Comparison of ENCODE assay signal across 8 cellular contexts in genomic region chr6:139369568-139370046, GRCh38. TPM values are rescaled to one million over a fixed set of nuclear protein-coding genes. Genes with fewer than 3 reads are reported as not detected.
DNase-seq lines count a peak whose midpoint lies in the region; ATAC-seq and TF ChIP-seq lines count a peak whose summit lies in the region.

No MANE protein-coding gene starts in this region.

- no peak overlapping the region for H2AFZ ChIP-seq in DND-41 (ENCODE audit: low read depth, low read length)

- no peaks in the 10 kb centered on the region for H3K27me3 ChIP-seq in DND-41 (ENCODE audit: insufficient read depth, low read length, poor library complexity)
- no peaks in the 10 kb centered on the region for H3K27me3 ChIP-seq in mucosa of rectum (ENCODE audit: control insufficient read depth in 2 of 2, insufficient read depth in 2 of 2, low read length in 2 of 2)

- no peaks in the 10 kb centered on the region for H3K9me3 ChIP-seq in DND-41 (ENCODE audit: insufficient read depth, low read length, severe bottlenecking)
- H3K9me3 ChIP-seq in mucosa of rectum (ENCODE audit: control insufficient read depth in 2 of 2, low read length in 2 of 2), result no peaks in the 10 kb centered on the region

- DNase-seq in DND-41 (peak; percentile 15), RWPE1 (ENCODE audit: low spot score) (peak; percentile 57)

- H3K9me3 Mint-ChIP-seq in IgD-negative memory B cell, result no peaks in the 10 kb centered on the region
- H3K9me3 Mint-ChIP-seq in dendritic cell treated with granulocyte-macrophage colony-stimulating factor and Interleukin-4, amounts not matched to agents 40 ng/mL and 50 ng/mL, for 4 days, result no peaks in the 10 kb centered on the region
- no peaks in the 10 kb centered on the region for H3K9me3 Mint-ChIP-seq in stimulated activated memory B cell treated with anti-CD40 and anti-IgM and Interleukin-4, amounts not matched to agents 10 μg/mL and 1 μg/mL and 100 μg/mL, for 72 hours

- H3K27me3 Mint-ChIP-seq in IgD-negative memory B cell, result no peaks in the 10 kb centered on the region
- H3K27me3 Mint-ChIP-seq in dendritic cell treated with granulocyte-macrophage colony-stimulating factor and Interleukin-4, amounts not matched to agents 40 ng/mL and 50 ng/mL, for 4 days, result no peaks in the 10 kb centered on the region
- H3K27me3 Mint-ChIP-seq in stimulated activated memory B cell treated with anti-CD40 and anti-IgM and Interleukin-4, amounts not matched to agents 10 μg/mL and 1 μg/mL and 100 μg/mL, for 72 hours, result no peaks in the 10 kb centered on the region

- H3K4me1 Mint-ChIP-seq in IgD-negative memory B cell, result peaks cover 17 to 19% (median 17%) of the 10 kb centered on the region in 3 donors
- H3K4me1 Mint-ChIP-seq in dendritic cell treated with granulocyte-macrophage colony-stimulating factor and Interleukin-4, amounts not matched to agents 40 ng/mL and 50 ng/mL, for 4 days (ENCODE audit: low read depth), result peaks cover 15% of the 10 kb centered on the region
- H3K4me1 Mint-ChIP-seq in stimulated activated memory B cell treated with anti-CD40 and anti-IgM and Interleukin-4, amounts not matched to agents 10 μg/mL and 1 μg/mL and 100 μg/mL, for 72 hours, result peaks cover 14% of the 10 kb centered on the region

- no peaks in the 10 kb centered on the region for H4K20me1 ChIP-seq in DND-41 (ENCODE audit: insufficient read depth, low read length)

- H3K9ac ChIP-seq in DND-41 (ENCODE audit: low read depth, low read length) (no peak overlapping the region), mucosa of rectum (ENCODE audit: low read depth in 1 of 2, low read length in 2 of 2) (peak overlapping the region in 1 of 2 donors; percentile 34)

- no peak for ATAC-seq in DND-41 (ENCODE audit: insufficient read depth, low read depth)
- ATAC-seq in stimulated activated memory B cell treated with anti-CD40 and anti-IgM and Interleukin-4, amounts not matched to agents 10 μg/mL and 1 μg/mL and 100 μg/mL, for 72 hours, result no peak
- no peak for ATAC-seq in GM18909 (IDR thresholded peaks at IDR 0.05; ENCODE audit: poor library complexity, unreplicated experiment)
- ATAC-seq in GM21825 (IDR thresholded peaks at IDR 0.05; ENCODE audit: unreplicated experiment), result no peak

- no peaks in the 10 kb centered on the region for H3K36me3 Mint-ChIP-seq in IgD-negative memory B cell
- H3K36me3 Mint-ChIP-seq in dendritic cell treated with granulocyte-macrophage colony-stimulating factor and Interleukin-4, amounts not matched to agents 40 ng/mL and 50 ng/mL, for 4 days (ENCODE audit: low read depth), result peaks cover 45% of the 10 kb centered on the region
- no peaks in the 10 kb centered on the region for H3K36me3 Mint-ChIP-seq in stimulated activated memory B cell treated with anti-CD40 and anti-IgM and Interleukin-4, amounts not matched to agents 10 μg/mL and 1 μg/mL and 100 μg/mL, for 72 hours

- POLR2A ChIA-PET in RWPE1 (lab: Yijun Ruan, JAX; ENCODE audit: low non-redundant PET), result interaction anchor here (0.7 kb wide), 1 partner anchor 394 kb away, joined by 3 read pairs; no protein-coding TSS in a partner anchor

- H3K4me1 ChIP-seq in DND-41 (ENCODE audit: insufficient read depth, low read length) (peaks cover 22% of the 10 kb centered on the region; the same call in 1 of the 2 replicates), mucosa of rectum (ENCODE audit: control insufficient read depth in 2 of 2, insufficient read depth in 2 of 2, low read length in 2 of 2) (peaks cover 21 to 27% of the 10 kb centered on the region in 2 donors)

- TF ChIP-seq CTCF in DND-41 (IDR thresholded peaks at IDR 0.05; ENCODE audit: borderline replicate concordance, extremely low read depth, low read length, poor library complexity, severe bottlenecking) (peak; percentile 73), RWPE1 (conservative IDR thresholded peaks at IDR 0.05; ENCODE audit: low read depth) (peak; percentile 78)

- peak overlapping the region in 1 of 4 donors; percentile 78 for H3K4me3 Mint-ChIP-seq in IgD-negative memory B cell
- peak overlapping the region; percentile 58 for H3K4me3 Mint-ChIP-seq in dendritic cell treated with granulocyte-macrophage colony-stimulating factor and Interleukin-4, amounts not matched to agents 40 ng/mL and 50 ng/mL, for 4 days
- H3K4me3 Mint-ChIP-seq in stimulated activated memory B cell treated with anti-CD40 and anti-IgM and Interleukin-4, amounts not matched to agents 10 μg/mL and 1 μg/mL and 100 μg/mL, for 72 hours, result no peak overlapping the region

- H3K79me2 ChIP-seq in DND-41 (ENCODE audit: insufficient read depth, low read length), result peaks cover 17% of the 10 kb centered on the region

- peak overlapping the region; percentile 1 to 84 (median 41) for H3K27ac Mint-ChIP-seq in IgD-negative memory B cell
- H3K27ac Mint-ChIP-seq in dendritic cell treated with granulocyte-macrophage colony-stimulating factor and Interleukin-4, amounts not matched to agents 40 ng/mL and 50 ng/mL, for 4 days, result peak overlapping the region; percentile 100
- no peak overlapping the region for H3K27ac Mint-ChIP-seq in stimulated activated memory B cell treated with anti-CD40 and anti-IgM and Interleukin-4, amounts not matched to agents 10 μg/mL and 1 μg/mL and 100 μg/mL, for 72 hours

- H3K4me3 ChIP-seq in DND-41 (ENCODE audit: low read depth in 1 of 2, low read length in 2 of 2), result no peak overlapping the region
- no peak overlapping the region for H3K4me3 ChIP-seq in mucosa of rectum (ENCODE audit: low read length in 2 of 2)

- intact Hi-C loops in dendritic cell treated with granulocyte-macrophage colony-stimulating factor and Interleukin-4, amounts not matched to agents 40 ng/mL and 50 ng/mL, for 4 days (cut with micrococcal nuclease), result loop anchor here (5.0 to 10.0 kb wide), 5 partner anchors 105 to 1553 kb away; no protein-coding TSS in a partner anchor

- no peaks in the 10 kb centered on the region; the same call in 1 of the 2 replicates for H3K36me3 ChIP-seq in DND-41 (ENCODE audit: insufficient read depth, low read length)
- H3K36me3 ChIP-seq in mucosa of rectum (ENCODE audit: control insufficient read depth in 2 of 2, insufficient read depth in 2 of 2, low read length in 2 of 2), result peaks cover 11 to 16% of the 10 kb centered on the region in 2 donors

- CTCF ChIA-PET in RWPE1 (lab: Yijun Ruan, JAX), result interaction anchor here (0.7 to 1.1 kb wide), 9 partner anchors 9 to 1462 kb away, joined by 3 to 4 read pairs (median 3); no protein-coding TSS in a partner anchor

- H3K4me2 ChIP-seq in DND-41 (ENCODE audit: insufficient read depth, low read length), result no peak overlapping the region

- H3K27ac ChIP-seq in DND-41 (ENCODE audit: low read length), result no peak overlapping the region
- no peak overlapping the region for H3K27ac ChIP-seq in RWPE1
- H3K27ac ChIP-seq in mucosa of rectum (ENCODE audit: low read depth in 2 of 2, low read length in 2 of 2), result peak overlapping the region; percentile 33 to 50

RNA-seq across cellular contexts. Expression of gene CITED2, which starts 4.8 kb away (rescaled TPM):
- polyA plus RNA-seq in IgD-negative memory B cell, result 15.8 TPM

Comparison
In these comparisons a context has a peak if more than half of its experiments do, and no peak if none do; other contexts are left out.
1. H3K27ac ChIP-seq: peak in mucosa of rectum (2 of 2); none in DND-41 (single experiment) and RWPE1 (single experiment).